Comparison of ENCODE assay signal across 8 cellular contexts in the genomic region with DNA sequence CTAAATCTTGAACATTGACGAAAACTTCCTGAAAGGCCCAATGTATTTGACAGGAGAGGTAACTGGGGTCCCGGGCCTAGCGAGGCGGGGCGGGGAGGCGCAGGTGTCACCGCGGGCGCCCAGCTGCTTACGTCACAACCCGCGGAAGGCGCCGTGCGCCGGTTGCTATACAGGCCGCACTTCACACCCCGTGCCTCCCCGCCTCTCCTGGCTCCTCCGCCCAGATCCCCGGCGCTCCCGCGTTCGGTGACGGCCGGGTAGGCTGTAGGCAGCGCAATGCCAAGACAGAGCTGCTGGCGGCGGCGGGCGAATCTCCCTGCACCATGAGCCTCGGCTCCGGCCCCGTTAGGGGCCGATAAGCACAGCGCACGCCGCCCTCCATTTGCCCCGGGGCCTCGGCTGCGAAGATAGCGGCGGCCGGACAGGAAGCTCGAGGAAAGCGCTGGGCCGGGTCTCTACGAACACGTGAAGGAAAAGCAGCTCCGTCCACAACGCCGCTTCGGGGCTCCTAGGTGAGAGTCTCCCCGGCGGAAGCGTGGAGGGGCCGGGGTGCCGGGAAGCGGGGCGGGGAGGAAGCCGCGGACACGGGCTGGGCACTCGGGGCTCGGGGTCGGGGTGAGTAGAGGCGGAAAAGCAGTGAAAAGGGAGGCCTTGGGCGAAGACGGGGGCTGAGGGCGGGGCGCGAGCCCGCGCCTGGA. TPM values are rescaled to one million over a fixed set of nuclear protein-coding genes. Genes with fewer than 3 reads are reported as not detected.
DNase-seq lines count a peak whose midpoint lies in the region; ATAC-seq and TF ChIP-seq lines count a peak whose summit lies in the region.

A gene with protein sequence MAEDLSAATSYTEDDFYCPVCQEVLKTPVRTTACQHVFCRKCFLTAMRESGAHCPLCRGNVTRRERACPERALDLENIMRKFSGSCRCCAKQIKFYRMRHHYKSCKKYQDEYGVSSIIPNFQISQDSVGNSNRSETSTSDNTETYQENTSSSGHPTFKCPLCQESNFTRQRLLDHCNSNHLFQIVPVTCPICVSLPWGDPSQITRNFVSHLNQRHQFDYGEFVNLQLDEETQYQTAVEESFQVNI (plus strand): TSS at position 151 of the 698 bp plus-strand sequence. CDS start 903 bp downstream, outside the sequence.

- in situ Hi-C loops in SK-MEL-5 (cut with HindIII; ENCODE audit: low pct_unique_long_range_greater_than_20kb, low sequenced_read_pairs): no loop called here

- TF ChIP-seq CTCF in gastroesophageal sphincter (IDR thresholded peaks at IDR 0.05): peak in 1 of 4 experiments; percentile 6

- CTCF ChIA-PET in HEK293T (lab: Yijun Ruan, JAX): interaction anchor here (0.9 kb wide), 1 partner anchor 72 kb away, joined by 3 read pairs; no protein-coding TSS in a partner anchor

- ATAC-seq in gastroesophageal sphincter: peak; percentile 80

- no peaks in the 10 kb centered on the region for H3K27me3 ChIP-seq in gastroesophageal sphincter

- WGBS in gastroesophageal sphincter (ENCODE audit: low coverage in 1 of 2), 2 donors: 0% methylated on average over 1 to 2 of the region's 75 CpGs

- H3K4me1 ChIP-seq in gastroesophageal sphincter: peaks cover 0 to 46% (median 4%) of the 10 kb centered on the region in 3 donors

- POLR2A ChIA-PET in HEK293T (lab: Yijun Ruan, JAX): interaction anchor here (0.6 to 6.5 kb wide), 26 partner anchors 8 to 402 kb away, joined by 3 to 82 read pairs (median 3); a partner anchor contains a TSS

- DNase-seq in GF-D8 (lab: John Stamatoyannopoulos, UW): peak; percentile 76
- DNase-seq in HEK293T (ENCODE audit: extremely low spot score): peak; percentile 94
- DNase-seq in MV-4-11 (lab: John Stamatoyannopoulos, UW): peak; percentile 70
- DNase-seq in SK-MEL-5 (ENCODE audit: low read depth, low spot score): peak; percentile 79
- DNase-seq in activated naive CD4-positive, alpha-beta T cell treated with Interleukin-2 at 50 U/mL for 16 hours: peak; percentile 86
- peak in 55 of 56 donors; percentile 55 to 93 (median 81) for DNase-seq in nucleus accumbens (lab: John Stamatoyannopoulos, UW)
- peak; percentile 80 for DNase-seq in superior temporal gyrus (ENCODE audit: extremely low spot score)

- H3K27ac ChIP-seq in gastroesophageal sphincter: peak within 1 kb of the TSS; percentile 99 to 100 (median 100)

- H3K36me3 ChIP-seq in gastroesophageal sphincter: peaks cover 0 to 7% of the 10 kb centered on the region in 2 donors

- no peaks in the 10 kb centered on the region for H3K9me3 ChIP-seq in gastroesophageal sphincter

- TF ChIP-seq EP300 in gastroesophageal sphincter (IDR thresholded peaks at IDR 0.05): no peak

- TF ChIP-seq POLR2A in gastroesophageal sphincter (IDR thresholded peaks at IDR 0.05): peak; percentile 61 to 70

- peak within 1 kb of the TSS; percentile 58 to 90 for H3K4me3 ChIP-seq in gastroesophageal sphincter

TF ChIP-seq in HEK293T, 16 proteins besides CTCF, POLR2A, EP300 and RAD21:
- no peak for TF ChIP-seq LEF1 (IDR thresholded peaks at IDR 0.05; ENCODE audit: borderline replicate concordance)
- TF ChIP-seq FOXK2 (IDR thresholded peaks at IDR 0.05): no peak
- TF ChIP-seq ZNF384 (IDR thresholded peaks at IDR 0.05): no peak
- TF ChIP-seq L3MBTL2 (conservative IDR thresholded peaks at IDR 0.05): peak; percentile 100
- TF ChIP-seq CTBP1 (IDR thresholded peaks at IDR 0.05; ENCODE audit: borderline replicate concordance): peak; percentile 35; the same call in 1 of the 2 replicates

RNA-seq across cellular contexts. Expression of the gene that starts here (rescaled TPM):
- total RNA-seq in SK-MEL-5 (2014; rRNA removed; shearing (Covaris generic)): 23.7 and 29.6 TPM in 2 replicates
- polyA plus RNA-seq in SK-MEL-5 (2015; cell fraction: cytosol; rRNA removed): 22.3 and 25.2 TPM in 2 replicates
- 13.0 and 38.6 TPM in 2 replicates for polyA plus RNA-seq in SK-MEL-5 (2015; cell fraction: nucleus; rRNA removed)
- 10 to 100 TPM in 3 of 4 donors, 1 to 10 TPM in 1; 9.6 to 27.6 (median 17.9) TPM for total RNA-seq in gastroesophageal sphincter

Comparison
In these comparisons a context has a peak if more than half of its experiments do, and no peak if none do; other contexts are left out.
1. Peak in every context shown above with its lines: DNase-seq, ATAC-seq, H3K4me3 ChIP-seq and H3K27ac ChIP-seq.